ENCODE assay signal across 21 cellular contexts in the genomic region with DNA sequence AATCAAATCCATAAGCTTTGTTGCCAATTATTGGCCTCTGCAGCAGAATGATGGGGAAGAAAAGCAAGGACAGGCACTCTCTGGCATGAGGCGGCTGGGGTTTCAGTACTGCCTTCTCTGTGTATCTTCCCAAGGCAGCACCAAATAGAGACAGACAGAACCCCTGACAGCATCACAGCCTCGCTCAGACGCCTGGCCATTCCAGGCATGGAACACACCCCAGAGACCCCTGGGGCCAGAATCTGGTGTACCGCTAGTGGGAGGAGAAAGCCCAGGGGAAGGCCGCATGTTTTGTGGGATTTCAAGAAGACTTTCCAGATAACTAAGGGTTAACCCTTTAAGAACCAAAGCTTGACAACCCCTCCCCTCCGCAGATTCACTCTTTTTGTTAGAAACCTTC.
DNase-seq lines count a peak whose midpoint lies in the region; ATAC-seq and TF ChIP-seq lines count a peak whose summit lies in the region.
"Had no signal": no experiment of that assay in that cellular context is flagged by ENCODE, and none has a peak within 500 bp of the region (broad histone marks: within the 10 kb centered on the region; RNA-seq: fewer than 3 reads in every experiment).

No MANE protein-coding gene starts in this region.

- no peak overlapping the region for H3K27ac ChIP-seq in GM23338 (ENCODE audit: low read depth)
- H3K27ac ChIP-seq: A549; BLaER1 treated with 17β-estradiol and CSF1 and Interleukin-3, amounts not matched to agents 10 nM and 100 nM had no signal

- H3K4me3 Mint-ChIP-seq in GM23338 (no peak overlapping the region), nephron (no peak overlapping the region)
- H3K4me3 Mint-ChIP-seq: CD14-positive monocyte; CD4-positive, alpha-beta T cell; CD8-positive, alpha-beta memory T cell; H9 had no signal

- H3K9me3 Mint-ChIP-seq in GM23338 (no peaks in the 10 kb centered on the region), nephron (no peaks in the 10 kb centered on the region)
- H3K9me3 Mint-ChIP-seq: CD4-positive, alpha-beta T cell; CD8-positive, alpha-beta memory T cell; H9 had no signal

- H3K36me3 Mint-ChIP-seq in GM23338 (ENCODE audit: low read depth) (no peaks in the 10 kb centered on the region), nephron (ENCODE audit: low read depth) (no peaks in the 10 kb centered on the region)
- H3K36me3 Mint-ChIP-seq: CD14-positive monocyte; CD8-positive, alpha-beta memory T cell had no signal

- H3K79me2 ChIP-seq in GM23338 (replicated peaks; ENCODE audit: insufficient read depth) = no peaks in the 10 kb centered on the region

- H3K9me2 ChIP-seq in GM23338 (ENCODE audit: insufficient read depth) = peaks cover 1% of the 10 kb centered on the region; the same call in 1 of the 2 replicates

- no peaks in the 10 kb centered on the region for H3K27me3 ChIP-seq in GM23338 (ENCODE audit: insufficient read depth)
- H3K27me3 ChIP-seq: BE2C; BLaER1 treated with 17β-estradiol and CSF1 and Interleukin-3, amounts not matched to agents 10 nM and 100 nM had no signal

- H3K27me3 Mint-ChIP-seq in GM23338 (ENCODE audit: insufficient read depth, low read depth, poor library complexity) = peaks cover 5% of the 10 kb centered on the region
- peaks cover 18% of the 10 kb centered on the region for H3K27me3 Mint-ChIP-seq in nephron (ENCODE audit: low read depth)

- no peak overlapping the region for H3K4me3 ChIP-seq in GM23338
- H3K4me3 ChIP-seq: A549; BLaER1 treated with 17β-estradiol and CSF1 and Interleukin-3, amounts not matched to agents 10 nM and 100 nM had no signal

- no peaks in the 10 kb centered on the region for H4K20me1 ChIP-seq in GM23338 (replicated peaks; ENCODE audit: insufficient read depth)
- H4K20me1 ChIP-seq: BLaER1 treated with 17β-estradiol and CSF1 and Interleukin-3, amounts not matched to agents 10 nM and 100 nM had no signal

- no peaks in the 10 kb centered on the region; the same call in 1 of the 2 replicates for H3K4me1 ChIP-seq in GM23338 (ENCODE audit: insufficient read depth)
- H3K4me1 ChIP-seq: A549; BE2C; BLaER1 treated with 17β-estradiol and CSF1 and Interleukin-3, amounts not matched to agents 10 nM and 100 nM had no signal

- H3K4me2 ChIP-seq in GM23338 = no peak overlapping the region
- H3K4me2 ChIP-seq: A549; BLaER1 treated with 17β-estradiol and CSF1 and Interleukin-3, amounts not matched to agents 10 nM and 100 nM had no signal

- no peak for TF ChIP-seq CTCF in GM23338 (conservative IDR thresholded peaks at IDR 0.05; ENCODE audit: low read depth in 2 of 2)
- TF ChIP-seq CTCF in nephron (IDR thresholded peaks at IDR 0.05; ENCODE audit: unreplicated experiment in 3 of 3) = no peak

- DNase-seq in GM23338 (ENCODE audit: low spot score) = peak; percentile 13
- DNase-seq in islet precursor cell = peak; percentile 81
- no peak for DNase-seq in SKM-1 (lab: John Stamatoyannopoulos, UW; ENCODE audit: unreplicated experiment)
- no peak for DNase-seq in cerebellar nuclear complex (lab: John Stamatoyannopoulos, UW)
- DNase-seq in iPS-NIHi11 (ENCODE audit: low spot score) = no peak
- DNase-seq: 8988T; ACHN; AML-193; BE2C; Calu3; CD4-positive, alpha-beta T cell; CD8-positive, alpha-beta memory T cell; COR-L47; DMS53; DMS79 treated with DMSO at 0.1 percent for 48 hours; H9 had no signal

- no peaks in the 10 kb centered on the region for H3K36me3 ChIP-seq in GM23338 (ENCODE audit: insufficient read depth)
- H3K36me3 ChIP-seq: BE2C; BLaER1 treated with 17β-estradiol and CSF1 and Interleukin-3, amounts not matched to agents 10 nM and 100 nM had no signal

- no peak for ATAC-seq in GM23338
- ATAC-seq: A549, HCT116 had no signal

- H3K27ac Mint-ChIP-seq in GM23338 (no peak overlapping the region), nephron (peak overlapping the region in 2 of 3 experiments; percentile 32 to 46)
- H3K27ac Mint-ChIP-seq: CD4-positive, alpha-beta T cell; CD8-positive, alpha-beta memory T cell; H9 had no signal

- peak overlapping the region; percentile 47; the same call in 1 of the 2 replicates for H2AFZ ChIP-seq in GM23338

- H3F3A ChIP-seq in GM23338 (replicated peaks; ENCODE audit: low read depth) = no peaks in the 10 kb centered on the region

- peaks cover 8% of the 10 kb centered on the region for H3K4me1 Mint-ChIP-seq in GM23338
- H3K4me1 Mint-ChIP-seq in nephron = peaks cover 39% of the 10 kb centered on the region
- H3K4me1 Mint-ChIP-seq: CD14-positive monocyte; CD8-positive, alpha-beta memory T cell had no signal

TF ChIP-seq in GM23338, 12 proteins besides CTCF, POLR2A, EP300 and RAD21 (continues in another document):
- TF ChIP-seq CREB1 (CRISPR knock-in tag; IDR thresholded peaks at IDR 0.05; ENCODE audit: low read depth) (no peak), STAT1 (IDR thresholded peaks at IDR 0.05; ENCODE audit: unreplicated experiment) (no peak), EZH2phosphoT487 (IDR thresholded peaks at IDR 0.05; ENCODE audit: unreplicated experiment) (no peak), ZNF331 (CRISPR knock-in tag; IDR thresholded peaks at IDR 0.05; ENCODE audit: low read depth) (no peak), JUNB (IDR thresholded peaks at IDR 0.05; ENCODE audit: unreplicated experiment) (no peak), EZH2 (IDR thresholded peaks at IDR 0.05; ENCODE audit: low read depth, unreplicated experiment) (no peak), POLR2AphosphoS5 (IDR thresholded peaks at IDR 0.05; ENCODE audit: low read depth) (no peak), ZNF114 (CRISPR knock-in tag; IDR thresholded peaks at IDR 0.05) (no peak)
- TF ChIP-seq, protein P1, sequence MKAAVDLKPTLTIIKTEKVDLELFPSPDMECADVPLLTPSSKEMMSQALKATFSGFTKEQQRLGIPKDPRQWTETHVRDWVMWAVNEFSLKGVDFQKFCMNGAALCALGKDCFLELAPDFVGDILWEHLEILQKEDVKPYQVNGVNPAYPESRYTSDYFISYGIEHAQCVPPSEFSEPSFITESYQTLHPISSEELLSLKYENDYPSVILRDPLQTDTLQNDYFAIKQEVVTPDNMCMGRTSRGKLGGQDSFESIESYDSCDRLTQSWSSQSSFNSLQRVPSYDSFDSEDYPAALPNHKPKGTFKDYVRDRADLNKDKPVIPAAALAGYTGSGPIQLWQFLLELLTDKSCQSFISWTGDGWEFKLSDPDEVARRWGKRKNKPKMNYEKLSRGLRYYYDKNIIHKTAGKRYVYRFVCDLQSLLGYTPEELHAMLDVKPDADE (IDR thresholded peaks at IDR 0.05) = no peak
- TF ChIP-seq, protein P2, sequence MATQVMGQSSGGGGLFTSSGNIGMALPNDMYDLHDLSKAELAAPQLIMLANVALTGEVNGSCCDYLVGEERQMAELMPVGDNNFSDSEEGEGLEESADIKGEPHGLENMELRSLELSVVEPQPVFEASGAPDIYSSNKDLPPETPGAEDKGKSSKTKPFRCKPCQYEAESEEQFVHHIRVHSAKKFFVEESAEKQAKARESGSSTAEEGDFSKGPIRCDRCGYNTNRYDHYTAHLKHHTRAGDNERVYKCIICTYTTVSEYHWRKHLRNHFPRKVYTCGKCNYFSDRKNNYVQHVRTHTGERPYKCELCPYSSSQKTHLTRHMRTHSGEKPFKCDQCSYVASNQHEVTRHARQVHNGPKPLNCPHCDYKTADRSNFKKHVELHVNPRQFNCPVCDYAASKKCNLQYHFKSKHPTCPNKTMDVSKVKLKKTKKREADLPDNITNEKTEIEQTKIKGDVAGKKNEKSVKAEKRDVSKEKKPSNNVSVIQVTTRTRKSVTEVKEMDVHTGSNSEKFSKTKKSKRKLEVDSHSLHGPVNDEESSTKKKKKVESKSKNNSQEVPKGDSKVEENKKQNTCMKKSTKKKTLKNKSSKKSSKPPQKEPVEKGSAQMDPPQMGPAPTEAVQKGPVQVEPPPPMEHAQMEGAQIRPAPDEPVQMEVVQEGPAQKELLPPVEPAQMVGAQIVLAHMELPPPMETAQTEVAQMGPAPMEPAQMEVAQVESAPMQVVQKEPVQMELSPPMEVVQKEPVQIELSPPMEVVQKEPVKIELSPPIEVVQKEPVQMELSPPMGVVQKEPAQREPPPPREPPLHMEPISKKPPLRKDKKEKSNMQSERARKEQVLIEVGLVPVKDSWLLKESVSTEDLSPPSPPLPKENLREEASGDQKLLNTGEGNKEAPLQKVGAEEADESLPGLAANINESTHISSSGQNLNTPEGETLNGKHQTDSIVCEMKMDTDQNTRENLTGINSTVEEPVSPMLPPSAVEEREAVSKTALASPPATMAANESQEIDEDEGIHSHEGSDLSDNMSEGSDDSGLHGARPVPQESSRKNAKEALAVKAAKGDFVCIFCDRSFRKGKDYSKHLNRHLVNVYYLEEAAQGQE (IDR thresholded peaks at IDR 0.05; ENCODE audit: unreplicated experiment) = no peak

Comparison
In these comparisons a context has a peak if more than half of its experiments do, and no peak if none do; other contexts are left out.
1. DNase-seq: peak in GM23338 (single experiment) and islet precursor cell (single experiment); none in SKM-1 (single experiment), cerebellar nuclear complex (0 of 2) and iPS-NIHi11 (single experiment).